ENCODE assay signal across 11 cellular contexts in genomic region chr20:49786671-49787370, GRCh38. TPM values are rescaled to one million over a fixed set of nuclear protein-coding genes. Genes with fewer than 3 reads are reported as not detected.
DNase-seq lines count a peak whose midpoint lies in the region; ATAC-seq and TF ChIP-seq lines count a peak whose summit lies in the region.
"Had no signal": no experiment of that assay in that cellular context is flagged by ENCODE, and none has a peak within 500 bp of the region (broad histone marks: within the 10 kb centered on the region; RNA-seq: fewer than 3 reads in every experiment).

No MANE protein-coding gene starts in this region.

- no peaks in the 10 kb centered on the region for H3K9me3 ChIP-seq in osteoblast (ENCODE audit: low read depth, low read length)
- H3K9me3 ChIP-seq in esophagus squamous epithelium: no peaks in the 10 kb centered on the region
- no peaks in the 10 kb centered on the region for H3K9me3 ChIP-seq in neuronal stem cell (replicated peaks in 1 of 2; ENCODE audit: control insufficient read depth in 2 of 2, insufficient read depth in 1 of 2, low read depth in 1 of 2, low read length in 2 of 2)
- H3K9me3 ChIP-seq: left lung had no signal

- no peak for TF ChIP-seq POLR2A in esophagus squamous epithelium (IDR thresholded peaks at IDR 0.05)

- H4K8ac ChIP-seq in neuronal stem cell (ENCODE audit: low read depth, low read length): no peak overlapping the region

- H3K4me2 ChIP-seq in osteoblast (ENCODE audit: insufficient read depth, low read length): no peak overlapping the region
- no peak overlapping the region for H3K4me2 ChIP-seq in neuronal stem cell (ENCODE audit: insufficient read depth, low read length, poor library complexity, severe bottlenecking)

- H3K79me2 ChIP-seq in osteoblast (ENCODE audit: insufficient read depth, low read length): no peaks in the 10 kb centered on the region

- H3K4me1 ChIP-seq in osteoblast (ENCODE audit: insufficient read depth, low read length) (peaks cover 3% of the 10 kb centered on the region), esophagus squamous epithelium (peaks cover 2 to 50% (median 7%) of the 10 kb centered on the region in 3 donors), neuronal stem cell (ENCODE audit: control insufficient read depth in 2 of 2, insufficient read depth in 1 of 2, low read depth in 1 of 2, low read length in 2 of 2) (peaks cover 0 to 1% of the 10 kb centered on the region in 2 donors)

- H3K23ac ChIP-seq in neuronal stem cell (ENCODE audit: low read depth, low read length, poor library complexity): no peak overlapping the region

- no peak overlapping the region for H3K14ac ChIP-seq in neuronal stem cell (ENCODE audit: low read length)

- H2BK5ac ChIP-seq in neuronal stem cell (ENCODE audit: low read length): no peak overlapping the region

- H3K18ac ChIP-seq in neuronal stem cell (ENCODE audit: low read length): no peak overlapping the region

- H3K36me3 ChIP-seq in GM06990 (ENCODE audit: control insufficient read depth, insufficient read depth, low read length) (no peaks in the 10 kb centered on the region), osteoblast (ENCODE audit: insufficient read depth, low read length) (no peaks in the 10 kb centered on the region), esophagus squamous epithelium (no peaks in the 10 kb centered on the region), neuronal stem cell (replicated peaks in 1 of 2; ENCODE audit: control insufficient read depth in 2 of 2, insufficient read depth in 2 of 2, low read length in 2 of 2) (no peaks in the 10 kb centered on the region)
- H3K36me3 ChIP-seq: left lung had no signal

- no peak overlapping the region for H2BK15ac ChIP-seq in neuronal stem cell (ENCODE audit: low read length)

- no peak overlapping the region for H2BK12ac ChIP-seq in neuronal stem cell (ENCODE audit: low read length)

- H3K27ac ChIP-seq in osteoblast (ENCODE audit: low read depth, low read length): no peak overlapping the region
- H3K27ac ChIP-seq in esophagus squamous epithelium: peak overlapping the region in 2 of 4 donors; percentile 17 to 47
- no peak overlapping the region for H3K27ac ChIP-seq in neuronal stem cell (replicated peaks; ENCODE audit: low read length)

- no peak overlapping the region for H2BK120ac ChIP-seq in neuronal stem cell (ENCODE audit: low read depth, low read length)

- no peak overlapping the region for H2AFZ ChIP-seq in osteoblast (ENCODE audit: low read length)
- H2AFZ ChIP-seq in neuronal stem cell (ENCODE audit: low read length): no peak overlapping the region

- DNase-seq in GM06990 (ENCODE audit: extremely low read depth, insufficient read length) (no peak), OCI-M1 (lab: John Stamatoyannopoulos, UW) (peak; percentile 63), epithelial cell of esophagus (ENCODE audit: low read depth) (peak; percentile 40), osteoblast (ENCODE audit: insufficient read length, low spot score, missing footprints) (no peak), esophagus squamous epithelium (lab: John Stamatoyannopoulos, UW) (no peak), neuronal stem cell (ENCODE audit: low spot score) (no peak)
- DNase-seq in activated CD8-positive, alpha-beta memory T cell treated with anti-CD3 and anti-CD28 coated beads, Interleukin-2, amount 50 U/mL, for 48 hours: no peak
- DNase-seq: activated CD4-positive, alpha-beta T cell treated with anti-CD3 and anti-CD28 coated beads for 1 hour; activated naive CD4-positive, alpha-beta T cell treated with Interleukin-2 at 50 U/mL for 16 hours; left lung had no signal

- no peak overlapping the region for H2AK5ac ChIP-seq in neuronal stem cell (ENCODE audit: low read depth, low read length)

- no peak overlapping the region for H3K9ac ChIP-seq in neuronal stem cell (ENCODE audit: low read depth, low read length, poor library complexity)

- TF ChIP-seq CTCF in GM06990 (IDR thresholded peaks at IDR 0.05; ENCODE audit: insufficient read depth, low read length, poor library complexity, severe bottlenecking) (peak; percentile 27), epithelial cell of esophagus (IDR thresholded peaks at IDR 0.05; ENCODE audit: insufficient read depth, low read depth, low read length, missing control alignments) (peak; percentile 51), osteoblast (IDR thresholded peaks at IDR 0.05; ENCODE audit: extremely low read depth, low read depth, low read length) (peak; percentile 47), esophagus squamous epithelium (IDR thresholded peaks at IDR 0.05) (peak in 3 of 6 experiments; percentile 11 to 31 (median 25))

- 73 to 82% methylated on average over 6 to 7 of the region's 7 CpGs for WGBS in esophagus squamous epithelium, 2 donors
- WGBS in neuronal stem cell (ENCODE audit: extremely low coverage in 2 of 2, insufficient read length in 2 of 2, insufficient replicate concordance in 1 of 2), 2 donors: no CpG with 5 or more reads among the region's 7 CpGs

- no peaks in the 10 kb centered on the region for H3K79me1 ChIP-seq in neuronal stem cell (ENCODE audit: low read depth, low read length)

- no peak overlapping the region for H3K4ac ChIP-seq in neuronal stem cell (ENCODE audit: low read length)

- no peak overlapping the region for H4K91ac ChIP-seq in neuronal stem cell (ENCODE audit: low read depth, low read length, poor library complexity)

- H3K27me3 ChIP-seq in GM06990 (replicated peaks; ENCODE audit: control insufficient read depth, insufficient read depth, low read length) (no peaks in the 10 kb centered on the region; the same call in 1 of the 2 replicates), osteoblast (ENCODE audit: insufficient read depth, low read length) (no peaks in the 10 kb centered on the region), esophagus squamous epithelium (no peaks in the 10 kb centered on the region), neuronal stem cell (ENCODE audit: control insufficient read depth in 3 of 3, insufficient read depth in 3 of 3, low read depth in 1 of 3, low read length in 3 of 3) (no peaks in the 10 kb centered on the region)
- H3K27me3 ChIP-seq: left lung had no signal

- intact Hi-C loops in esophagus squamous epithelium (cut with DNase I): no loop called here

- H4K20me1 ChIP-seq in osteoblast (ENCODE audit: insufficient read depth, low read length): no peaks in the 10 kb centered on the region

- no peak for ATAC-seq in HG02623 (IDR thresholded peaks at IDR 0.05; ENCODE audit: unreplicated experiment)

- no peak overlapping the region for H3K4me3 ChIP-seq in GM06990 (replicated peaks; ENCODE audit: low read depth, low read length)
- H3K4me3 ChIP-seq in epithelial cell of esophagus (ENCODE audit: low read length): no peak overlapping the region
- no peak overlapping the region for H3K4me3 ChIP-seq in osteoblast (ENCODE audit: insufficient read depth, low read length)
- no peak overlapping the region for H3K4me3 ChIP-seq in esophagus squamous epithelium
- H3K4me3 ChIP-seq in neuronal stem cell (ENCODE audit: low read length in 2 of 2): no peak overlapping the region
- H3K4me3 ChIP-seq: left lung had no signal

RNA-seq across cellular contexts. Expression of gene SLC9A8, which starts 25.8 kb away (rescaled TPM):
- 6.9 and 9.7 TPM in 2 replicates for total RNA-seq in osteoblast
- 10 to 100 TPM; 11.5 to 14.1 (median 11.9) TPM for total RNA-seq in esophagus squamous epithelium
- polyA plus RNA-seq in neuronal stem cell (2013, experiment 1 of 2): 2.9 TPM
- polyA plus RNA-seq in neuronal stem cell (2013, experiment 2 of 2): 2.7 TPM

Comparison
In these comparisons a context has a peak if more than half of its experiments do, and no peak if none do; other contexts are left out.
1. DNase-seq: peak in OCI-M1 (single experiment) and epithelial cell of esophagus (single experiment); none in GM06990 (single experiment), osteoblast (single experiment), esophagus squamous epithelium (single experiment), activated CD8-positive, alpha-beta memory T cell treated with anti-CD3 and anti-CD28 coated beads, Interleukin-2, amount 50 U/mL, for 48 hours (single experiment) and neuronal stem cell (single experiment).